ENCODE assay signal across 1 cellular context in genomic region chr12:663293-663871, GRCh38.
TF ChIP-seq lines count a peak whose summit lies in the region.

TSS of gene NINJ2 (minus strand) at chr12:663445. CDS start at chr12:663360, 85 bp downstream.

TF ChIP-seq in GM23338, 12 proteins besides CTCF, POLR2A, EP300 and RAD21 (continued from another document):
- no peak for TF ChIP-seq ZNF462 (CRISPR knock-in tag; IDR thresholded peaks at IDR 0.05)
